Comparison of ENCODE assay signal across 28 cellular contexts in genomic region chr5:39755452-39755851, GRCh38.
DNase-seq lines count a peak whose midpoint lies in the region; ATAC-seq, FAIRE-seq and TF ChIP-seq lines count a peak whose summit lies in the region.
"Had no signal": no experiment of that assay in that cellular context is flagged by ENCODE, and none has a peak within 500 bp of the region (broad histone marks: within the 10 kb centered on the region; RNA-seq: fewer than 3 reads in every experiment).

No MANE protein-coding gene starts in this region.

- H3K36me3 ChIP-seq in PC-3 (ENCODE audit: low read depth, low read length) (no peaks in the 10 kb centered on the region), keratinocyte (ENCODE audit: control insufficient read depth in 2 of 2, extremely low read depth in 1 of 2, insufficient read depth in 2 of 2, low read length in 2 of 2) (no peaks in the 10 kb centered on the region), body of pancreas (replicated peaks in 1 of 2; ENCODE audit: insufficient read depth in 1 of 2, low read depth in 2 of 2) (no peaks in the 10 kb centered on the region)
- H3K36me3 ChIP-seq: adrenal gland, BE2C, esophagus muscularis mucosa, transverse colon had no signal

- H3K27ac ChIP-seq in PC-3 (ENCODE audit: low read length) (peak overlapping the region; percentile 59), keratinocyte (ENCODE audit: control insufficient read depth, insufficient read depth, low read length) (no peak overlapping the region), body of pancreas (no peak overlapping the region)
- H3K27ac ChIP-seq: adrenal gland, esophagus muscularis mucosa, transverse colon had no signal

- POLR2A ChIA-PET in PC-3 (lab: Charles Lee; ENCODE audit: unreplicated experiment): no interaction called here

- no peak overlapping the region for H3K4me3 ChIP-seq in AG10803 (ENCODE audit: low read length)
- no peak overlapping the region for H3K4me3 ChIP-seq in PC-3 (ENCODE audit: low read length)
- H3K4me3 ChIP-seq in keratinocyte (ENCODE audit: control insufficient read depth in 2 of 3, extremely low read depth in 1 of 3, insufficient read depth in 2 of 3, low read depth in 1 of 3, low read length in 3 of 3): no peak overlapping the region
- H3K4me3 ChIP-seq in body of pancreas: no peak overlapping the region
- H3K4me3 ChIP-seq: adrenal gland, esophagus muscularis mucosa, transverse colon had no signal

- CTCF ChIA-PET in PC-3 (lab: Charles Lee): no interaction called here

- H3K4me1 Mint-ChIP-seq in chondrocyte (ENCODE audit: low read depth): peaks cover 42% of the 10 kb centered on the region
- H3K4me1 Mint-ChIP-seq: endodermal cell, WTC11 had no signal

- H3K27me3 ChIP-seq in PC-3 (ENCODE audit: low read length): no peaks in the 10 kb centered on the region
- H3K27me3 ChIP-seq in keratinocyte (ENCODE audit: control insufficient read depth, extremely low read depth, insufficient read depth, low read length): no peaks in the 10 kb centered on the region
- H3K27me3 ChIP-seq in body of pancreas: no peaks in the 10 kb centered on the region
- H3K27me3 ChIP-seq: adrenal gland, BE2C, esophagus muscularis mucosa, transverse colon had no signal

- no TSS peak for BruUV-seq in PC-3 (replicated peaks; lab: Mats Ljungman, UMichigan)

- H3K9me3 ChIP-seq in PC-3 (ENCODE audit: low read length) (no peaks in the 10 kb centered on the region), keratinocyte (ENCODE audit: control insufficient read depth, low read depth, low read length) (no peaks in the 10 kb centered on the region), body of pancreas (no peaks in the 10 kb centered on the region)
- H3K9me3 ChIP-seq: adrenal gland, BE2C, esophagus muscularis mucosa, transverse colon had no signal

- no peaks in the 10 kb centered on the region for H3K9me2 ChIP-seq in PC-3 (replicated peaks; ENCODE audit: low read length)

- intact Hi-C loops in PC-3 (cut with micrococcal nuclease): no loop called here
- intact Hi-C loops in body of pancreas (cut with DNase I): no loop called here

- peak; percentile 49 for ATAC-seq in PC-3
- no peak for ATAC-seq in body of pancreas
- ATAC-seq: natural killer cell treated with Interleukin-12 subunit alpha and Interleukin-12 subunit beta and Interleukin-15 and Interleukin-18, amount 100 ng/mL, for 72 hours; WTC11 had no signal

- peaks cover 11% of the 10 kb centered on the region for H3F3A ChIP-seq in PC-3 (ENCODE audit: low read length, unreplicated experiment)

- H3K79me2 ChIP-seq in PC-3 (ENCODE audit: low read length) (no peaks in the 10 kb centered on the region), keratinocyte (ENCODE audit: control insufficient read depth, insufficient read depth, low read length) (no peaks in the 10 kb centered on the region)

- H3K36me3 Mint-ChIP-seq in chondrocyte (ENCODE audit: low read depth): peaks cover 1% of the 10 kb centered on the region
- H3K36me3 Mint-ChIP-seq: natural killer cell treated with Interleukin-12 subunit alpha and Interleukin-12 subunit beta and Interleukin-15 and Interleukin-18, amount 100 ng/mL, for 72 hours had no signal

- dilution Hi-C loops in keratinocyte (cut with MboI; ENCODE audit: extremely low pct_ligation_motif_present, low sequenced_read_pairs): no loop called here

- peaks cover 16% of the 10 kb centered on the region for H3K9me3 Mint-ChIP-seq in chondrocyte (ENCODE audit: low read depth)
- H3K9me3 Mint-ChIP-seq: natural killer cell treated with Interleukin-12 subunit alpha and Interleukin-12 subunit beta and Interleukin-15 and Interleukin-18, amount 100 ng/mL, for 72 hours had no signal

- peak overlapping the region; percentile 19; the same call in 1 of the 2 replicates for H3K4me2 ChIP-seq in PC-3 (ENCODE audit: low read length)
- no peak overlapping the region for H3K4me2 ChIP-seq in keratinocyte (ENCODE audit: control insufficient read depth, extremely low read depth, insufficient read depth, low read depth, low read length)

- H3K4me3 Mint-ChIP-seq in chondrocyte (ENCODE audit: unreplicated experiment): no peak overlapping the region
- H3K4me3 Mint-ChIP-seq: endodermal cell; natural killer cell treated with Interleukin-12 subunit alpha and Interleukin-12 subunit beta and Interleukin-15 and Interleukin-18, amount 100 ng/mL, for 72 hours; WTC11 had no signal

- FAIRE-seq in keratinocyte (lab: Jason Lieb, UNC): peak; percentile 32
- FAIRE-seq: bronchial epithelial cell, small intestine had no signal

- H4K20me1 ChIP-seq in PC-3 (ENCODE audit: low read length) (no peaks in the 10 kb centered on the region), keratinocyte (ENCODE audit: control insufficient read depth, extremely low read depth, insufficient read depth, low read length) (no peaks in the 10 kb centered on the region)

- H3K27me3 Mint-ChIP-seq in chondrocyte (ENCODE audit: low read depth): no peaks in the 10 kb centered on the region

- DNase-seq in AG10803 (ENCODE audit: low read depth) (peak; percentile 40), PC-3 (peak; percentile 32), chondrocyte (ENCODE audit: low spot score) (no peak), keratinocyte (ENCODE audit: low read depth, low spot score) (no peak), body of pancreas (no peak), NOMO-1 treated with DMSO at 0.1 percent for 48 hours (lab: John Stamatoyannopoulos, UW; ENCODE audit: unreplicated experiment) (no peak), SK-N-DZ (ENCODE audit: low spot score) (no peak), NCI-H2171 treated with DMSO at 0.1 percent for 48 hours (lab: John Stamatoyannopoulos, UW) (no peak)
- DNase-seq: activated CD4-positive, alpha-beta T cell treated with anti-CD3 and anti-CD28 coated beads, Interleukin-2, amount 50 U/mL, for 1 hour; activated naive CD4-positive, alpha-beta T cell treated with Interleukin-2 at 50 U/mL for 16 hours; BE2C; COR-L47; cortex of kidney; DMS79; endodermal cell; NCI-H1048; NCI-H1694; NCI-H2171; NCI-H524 treated with DMSO at 0.1 percent for 48 hours; SHP77 treated with DMSO at 0.1 percent for 48 hours; small intestine; stimulated activated CD4-positive, alpha-beta T cell treated with anti-CD3 and anti-CD28 coated beads, Interleukin-1b, Interleukin-23, amount 100 ng/mL, for 48 hours; transverse colon had no signal

- H3K4me1 ChIP-seq in PC-3 (ENCODE audit: insufficient read depth, low read length): peaks cover 17% of the 10 kb centered on the region
- H3K4me1 ChIP-seq in keratinocyte (ENCODE audit: control insufficient read depth, extremely low read depth, insufficient read depth, low read length): peaks cover 2% of the 10 kb centered on the region
- H3K4me1 ChIP-seq in body of pancreas: no peaks in the 10 kb centered on the region
- H3K4me1 ChIP-seq: BE2C, transverse colon had no signal

- H3K9me1 ChIP-seq in keratinocyte (ENCODE audit: control insufficient read depth, extremely low read depth, insufficient read depth, low read length): no peaks in the 10 kb centered on the region

- peak overlapping the region; percentile 92 for H3K27ac Mint-ChIP-seq in chondrocyte (ENCODE audit: unreplicated experiment)
- H3K27ac Mint-ChIP-seq: endodermal cell; natural killer cell treated with Interleukin-12 subunit alpha and Interleukin-12 subunit beta and Interleukin-15 and Interleukin-18, amount 100 ng/mL, for 72 hours; WTC11 had no signal

- H3K9ac ChIP-seq in PC-3 (ENCODE audit: low read length): no peak overlapping the region; the same call in 1 of the 2 replicates
- no peak overlapping the region for H3K9ac ChIP-seq in keratinocyte (ENCODE audit: control insufficient read depth, extremely low read depth, insufficient read depth, low read length)

- H2AFZ ChIP-seq in PC-3 (ENCODE audit: low read length): no peak overlapping the region
- no peak overlapping the region for H2AFZ ChIP-seq in keratinocyte (ENCODE audit: control insufficient read depth, low read length)

- TF ChIP-seq POLR2A in body of pancreas (IDR thresholded peaks at IDR 0.05): no peak

- TF ChIP-seq CTCF in AG10803 (conservative IDR thresholded peaks at IDR 0.05; ENCODE audit: low read length): no peak
- no peak for TF ChIP-seq CTCF in PC-3 (conservative IDR thresholded peaks at IDR 0.05; ENCODE audit: low read depth, low read length)
- TF ChIP-seq CTCF in chondrocyte (IDR thresholded peaks at IDR 0.05): no peak
- TF ChIP-seq CTCF in keratinocyte (optimal IDR thresholded peaks at IDR 0.05 in 1 of 3, IDR thresholded peaks at IDR 0.05 in 1 of 3, conservative IDR thresholded peaks at IDR 0.05 in 1 of 3; ENCODE audit: extremely low read depth in 1 of 3, insufficient read depth in 2 of 3, low read length in 3 of 3): no peak
- TF ChIP-seq CTCF in body of pancreas (IDR thresholded peaks at IDR 0.05): no peak

Comparison
In these comparisons a context has a peak if more than half of its experiments do, and no peak if none do; other contexts are left out.
1. DNase-seq: peak in AG10803 (single experiment) and PC-3 (single experiment); none in chondrocyte (single experiment), keratinocyte (single experiment), body of pancreas (0 of 4), NOMO-1 treated with DMSO at 0.1 percent for 48 hours (single experiment), SK-N-DZ (single experiment) and NCI-H2171 treated with DMSO at 0.1 percent for 48 hours (single experiment).